Comparison of ENCODE assay signal across 10 cellular contexts in genomic region chr5:153551537-153552079, GRCh38.
DNase-seq lines count a peak whose midpoint lies in the region; ATAC-seq and TF ChIP-seq lines count a peak whose summit lies in the region.
"Had no signal": no experiment of that assay in that cellular context is flagged by ENCODE, and none has a peak within 500 bp of the region (broad histone marks: within the 10 kb centered on the region; RNA-seq: fewer than 3 reads in every experiment).

No MANE protein-coding gene starts in this region.

- H3K36me3 Mint-ChIP-seq in HFFc6 (ENCODE audit: low read depth): no peaks in the 10 kb centered on the region
- H3K36me3 Mint-ChIP-seq in WTC11: no peaks in the 10 kb centered on the region

- H3K36me3 ChIP-seq in subcutaneous abdominal adipose tissue (ENCODE audit: control insufficient read depth in 5 of 5, insufficient read depth in 5 of 5, low read length in 5 of 5): no peaks in the 10 kb centered on the region
- H3K36me3 ChIP-seq: cardiac muscle cell, upper lobe of left lung had no signal

- H3K4me3 ChIP-seq in subcutaneous abdominal adipose tissue (ENCODE audit: low read depth in 1 of 5, low read length in 5 of 5): no peak overlapping the region
- H3K4me3 ChIP-seq: cardiac muscle cell, upper lobe of left lung had no signal

- ATAC-seq in WTC11 (peak; percentile 90), HG03095 (IDR thresholded peaks at IDR 0.05; ENCODE audit: unreplicated experiment) (no peak), GM21717 (IDR thresholded peaks at IDR 0.05; ENCODE audit: unreplicated experiment) (no peak), HG03439 (IDR thresholded peaks at IDR 0.05; ENCODE audit: unreplicated experiment) (no peak)
- ATAC-seq: T-helper 17 cell had no signal

- H3K9ac ChIP-seq in subcutaneous abdominal adipose tissue (ENCODE audit: low read length in 5 of 5): no peak overlapping the region

- H3K4me1 ChIP-seq in subcutaneous abdominal adipose tissue (ENCODE audit: control insufficient read depth in 5 of 5, insufficient read depth in 5 of 5, low read length in 5 of 5): peaks cover 0 to 10% (median 4%) of the 10 kb centered on the region in 5 donors

- H3K9me3 ChIP-seq in subcutaneous abdominal adipose tissue (ENCODE audit: control insufficient read depth in 5 of 5, low read length in 5 of 5): no peaks in the 10 kb centered on the region
- H3K9me3 ChIP-seq: upper lobe of left lung had no signal

- no peaks in the 10 kb centered on the region for H3K27me3 ChIP-seq in subcutaneous abdominal adipose tissue (ENCODE audit: control insufficient read depth in 5 of 5, insufficient read depth in 4 of 5, low read length in 5 of 5)
- H3K27me3 ChIP-seq: cardiac muscle cell, upper lobe of left lung had no signal

- CTCF ChIA-PET in WTC11 (lab: Charles Lee): no interaction called here

- DNase-seq in HFFc6 (peak; percentile 96), WTC11 (ENCODE audit: low spot score) (no peak), hepatic stellate cell (ENCODE audit: low spot score) (peak; percentile 62)
- DNase-seq: T-helper 17 cell had no signal

- H3K27me3 Mint-ChIP-seq in HFFc6 (ENCODE audit: insufficient read depth): no peaks in the 10 kb centered on the region; the same call in 1 of the 2 replicates
- H3K27me3 Mint-ChIP-seq in WTC11 (ENCODE audit: low read depth): no peaks in the 10 kb centered on the region

- H3K4me1 Mint-ChIP-seq in HFFc6 (ENCODE audit: low read depth): peaks cover 69% of the 10 kb centered on the region
- H3K4me1 Mint-ChIP-seq in WTC11: peaks cover 19% of the 10 kb centered on the region

- H3K4me3 Mint-ChIP-seq in HFFc6 (peak overlapping the region; percentile 66), WTC11 (no peak overlapping the region; the same call in 1 of the 2 replicates)
- H3K4me3 Mint-ChIP-seq: T-helper 17 cell had no signal

- peak overlapping the region; percentile 90 for H3K27ac Mint-ChIP-seq in HFFc6
- H3K27ac Mint-ChIP-seq in WTC11: peak overlapping the region; percentile 87
- H3K27ac Mint-ChIP-seq: T-helper 17 cell had no signal

- POLR2A ChIA-PET in WTC11 (lab: Charles Lee): no interaction called here

- peak overlapping the region; percentile 9 for H3K27ac ChIP-seq in subcutaneous abdominal adipose tissue (ENCODE audit: low read depth, low read length)
- H3K27ac ChIP-seq: cardiac muscle cell had no signal

- TF ChIP-seq CTCF in HFFc6 (IDR thresholded peaks at IDR 0.05): no peak
- TF ChIP-seq CTCF in WTC11 (IDR thresholded peaks at IDR 0.05): no peak

- no peaks in the 10 kb centered on the region for H3K9me3 Mint-ChIP-seq in HFFc6
- H3K9me3 Mint-ChIP-seq in WTC11: no peaks in the 10 kb centered on the region

TF ChIP-seq in WTC11, 78 proteins besides CTCF, POLR2A, EP300 and RAD21 (continues in another document):
- TF ChIP-seq, protein P1, sequence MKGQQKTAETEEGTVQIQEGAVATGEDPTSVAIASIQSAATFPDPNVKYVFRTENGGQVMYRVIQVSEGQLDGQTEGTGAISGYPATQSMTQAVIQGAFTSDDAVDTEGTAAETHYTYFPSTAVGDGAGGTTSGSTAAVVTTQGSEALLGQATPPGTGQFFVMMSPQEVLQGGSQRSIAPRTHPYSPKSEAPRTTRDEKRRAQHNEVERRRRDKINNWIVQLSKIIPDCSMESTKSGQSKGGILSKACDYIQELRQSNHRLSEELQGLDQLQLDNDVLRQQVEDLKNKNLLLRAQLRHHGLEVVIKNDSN (CRISPR knock-in tag; IDR thresholded peaks at IDR 0.05): peak; percentile 46; the same call in 1 of the 2 replicates
- TF ChIP-seq PRRX2 (CRISPR knock-in tag; IDR thresholded peaks at IDR 0.05): no peak
- TF ChIP-seq CREM (CRISPR knock-in tag; IDR thresholded peaks at IDR 0.05): no peak
- TF ChIP-seq, protein P2, sequence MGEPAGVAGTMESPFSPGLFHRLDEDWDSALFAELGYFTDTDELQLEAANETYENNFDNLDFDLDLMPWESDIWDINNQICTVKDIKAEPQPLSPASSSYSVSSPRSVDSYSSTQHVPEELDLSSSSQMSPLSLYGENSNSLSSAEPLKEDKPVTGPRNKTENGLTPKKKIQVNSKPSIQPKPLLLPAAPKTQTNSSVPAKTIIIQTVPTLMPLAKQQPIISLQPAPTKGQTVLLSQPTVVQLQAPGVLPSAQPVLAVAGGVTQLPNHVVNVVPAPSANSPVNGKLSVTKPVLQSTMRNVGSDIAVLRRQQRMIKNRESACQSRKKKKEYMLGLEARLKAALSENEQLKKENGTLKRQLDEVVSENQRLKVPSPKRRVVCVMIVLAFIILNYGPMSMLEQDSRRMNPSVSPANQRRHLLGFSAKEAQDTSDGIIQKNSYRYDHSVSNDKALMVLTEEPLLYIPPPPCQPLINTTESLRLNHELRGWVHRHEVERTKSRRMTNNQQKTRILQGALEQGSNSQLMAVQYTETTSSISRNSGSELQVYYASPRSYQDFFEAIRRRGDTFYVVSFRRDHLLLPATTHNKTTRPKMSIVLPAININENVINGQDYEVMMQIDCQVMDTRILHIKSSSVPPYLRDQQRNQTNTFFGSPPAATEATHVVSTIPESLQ (CRISPR knock-in tag; IDR thresholded peaks at IDR 0.05): no peak
- no peak for TF ChIP-seq PRDM15 (CRISPR knock-in tag; IDR thresholded peaks at IDR 0.05)
- TF ChIP-seq GTF2I (CRISPR knock-in tag; conservative IDR thresholded peaks at IDR 0.05): no peak
- TF ChIP-seq, protein P3, sequence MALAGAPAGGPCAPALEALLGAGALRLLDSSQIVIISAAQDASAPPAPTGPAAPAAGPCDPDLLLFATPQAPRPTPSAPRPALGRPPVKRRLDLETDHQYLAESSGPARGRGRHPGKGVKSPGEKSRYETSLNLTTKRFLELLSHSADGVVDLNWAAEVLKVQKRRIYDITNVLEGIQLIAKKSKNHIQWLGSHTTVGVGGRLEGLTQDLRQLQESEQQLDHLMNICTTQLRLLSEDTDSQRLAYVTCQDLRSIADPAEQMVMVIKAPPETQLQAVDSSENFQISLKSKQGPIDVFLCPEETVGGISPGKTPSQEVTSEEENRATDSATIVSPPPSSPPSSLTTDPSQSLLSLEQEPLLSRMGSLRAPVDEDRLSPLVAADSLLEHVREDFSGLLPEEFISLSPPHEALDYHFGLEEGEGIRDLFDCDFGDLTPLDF (CRISPR knock-in tag; IDR thresholded peaks at IDR 0.05): no peak
- TF ChIP-seq ZNF416 (CRISPR knock-in tag; IDR thresholded peaks at IDR 0.05): no peak
- TF ChIP-seq, protein P4, sequence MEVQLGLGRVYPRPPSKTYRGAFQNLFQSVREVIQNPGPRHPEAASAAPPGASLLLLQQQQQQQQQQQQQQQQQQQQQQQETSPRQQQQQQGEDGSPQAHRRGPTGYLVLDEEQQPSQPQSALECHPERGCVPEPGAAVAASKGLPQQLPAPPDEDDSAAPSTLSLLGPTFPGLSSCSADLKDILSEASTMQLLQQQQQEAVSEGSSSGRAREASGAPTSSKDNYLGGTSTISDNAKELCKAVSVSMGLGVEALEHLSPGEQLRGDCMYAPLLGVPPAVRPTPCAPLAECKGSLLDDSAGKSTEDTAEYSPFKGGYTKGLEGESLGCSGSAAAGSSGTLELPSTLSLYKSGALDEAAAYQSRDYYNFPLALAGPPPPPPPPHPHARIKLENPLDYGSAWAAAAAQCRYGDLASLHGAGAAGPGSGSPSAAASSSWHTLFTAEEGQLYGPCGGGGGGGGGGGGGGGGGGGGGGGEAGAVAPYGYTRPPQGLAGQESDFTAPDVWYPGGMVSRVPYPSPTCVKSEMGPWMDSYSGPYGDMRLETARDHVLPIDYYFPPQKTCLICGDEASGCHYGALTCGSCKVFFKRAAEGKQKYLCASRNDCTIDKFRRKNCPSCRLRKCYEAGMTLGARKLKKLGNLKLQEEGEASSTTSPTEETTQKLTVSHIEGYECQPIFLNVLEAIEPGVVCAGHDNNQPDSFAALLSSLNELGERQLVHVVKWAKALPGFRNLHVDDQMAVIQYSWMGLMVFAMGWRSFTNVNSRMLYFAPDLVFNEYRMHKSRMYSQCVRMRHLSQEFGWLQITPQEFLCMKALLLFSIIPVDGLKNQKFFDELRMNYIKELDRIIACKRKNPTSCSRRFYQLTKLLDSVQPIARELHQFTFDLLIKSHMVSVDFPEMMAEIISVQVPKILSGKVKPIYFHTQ (CRISPR knock-in tag; IDR thresholded peaks at IDR 0.05): no peak
- no peak for TF ChIP-seq NFYB (CRISPR knock-in tag; conservative IDR thresholded peaks at IDR 0.05; ENCODE audit: low read depth)
- TF ChIP-seq ETV6 (CRISPR knock-in tag; IDR thresholded peaks at IDR 0.05): no peak
- no peak for TF ChIP-seq RELA (CRISPR knock-in tag; IDR thresholded peaks at IDR 0.05; ENCODE audit: borderline replicate concordance)
